27 cellular contexts compared by ENCODE assay signal in the genomic region with DNA sequence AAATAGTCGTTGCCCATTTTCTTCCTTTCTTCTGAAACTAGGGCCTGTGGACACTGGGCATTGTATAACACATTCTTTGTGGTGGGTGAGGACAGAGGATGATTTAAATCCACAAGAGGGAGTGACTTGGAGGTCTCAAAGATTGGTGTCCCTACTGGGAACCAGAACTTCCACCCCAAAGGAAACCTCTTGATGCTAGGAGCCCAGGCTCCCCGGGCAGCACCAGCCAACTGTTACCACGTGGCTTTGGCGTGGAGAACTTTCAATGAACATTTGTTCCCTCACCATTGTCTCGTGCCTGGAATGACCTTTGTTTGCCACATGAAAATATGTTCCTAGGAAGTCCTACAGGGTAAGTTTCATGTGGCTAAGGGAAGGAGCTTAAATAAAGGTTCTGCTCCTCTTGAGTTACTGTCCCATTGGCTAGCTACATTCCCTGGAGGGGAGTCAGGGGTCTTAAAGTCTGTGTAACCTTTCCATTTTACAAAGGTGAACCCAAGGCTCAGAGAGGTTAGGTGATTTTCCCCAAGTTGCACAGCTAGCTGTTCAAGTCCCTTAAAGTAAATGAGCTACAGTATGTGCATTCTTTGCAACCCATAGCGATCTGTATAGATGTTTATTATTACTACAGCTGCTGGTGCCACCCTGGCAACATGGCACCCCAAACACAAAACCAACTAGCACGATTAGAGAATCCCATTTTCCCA. TPM values are rescaled to one million over a fixed set of nuclear protein-coding genes. Genes with fewer than 3 reads are reported as not detected.
"Had no signal": no experiment of that assay in that cellular context is flagged by ENCODE, and none has a peak within 500 bp of the region (broad histone marks: within the 10 kb centered on the region; RNA-seq: fewer than 3 reads in every experiment).

No MANE protein-coding gene starts in this region.

- H3K4me1 ChIP-seq: foreskin keratinocyte, prostate gland had no signal

- ATAC-seq: effector memory CD8-positive, alpha-beta T cell; foreskin keratinocyte; left colon; right cardiac atrium; stimulated activated naive CD8-positive, alpha-beta T cell treated with anti-CD3 and anti-CD28 coated beads, Interleukin-15, Interleukin-2, amounts not matched to agents 100 U/mL and 50 U/mL, for 24 hours; T-cell had no signal

- H3K27ac ChIP-seq: cardiac muscle cell, epithelial cell of prostate, foreskin keratinocyte, prostate gland, suprapubic skin had no signal

- H3K4me3 ChIP-seq: cardiac muscle cell, lung, prostate gland, suprapubic skin had no signal

- DNase-seq: activated CD4-positive, alpha-beta T cell treated with anti-CD3 and anti-CD28 coated beads for 48 hours; activated CD4-positive, CD25-positive, alpha-beta regulatory T cell; activated naive CD4-positive, alpha-beta T cell treated with Interleukin-2 at 50 U/mL for 16 hours; activated naive CD8-positive, alpha-beta T cell treated with anti-CD3 and anti-CD28 coated beads, Interleukin-2, amount 10 ng/mL, durations not matched to agents 7 days and 5 days; activated T-cell treated with anti-CD3 and anti-CD28 coated beads for 4 hours; amygdala; effector memory CD8-positive, alpha-beta T cell; foreskin keratinocyte; hippocampal formation; islet precursor cell; right cardiac atrium; stimulated activated naive CD8-positive, alpha-beta T cell treated with anti-CD3 and anti-CD28 coated beads, Interleukin-15, Interleukin-2, amounts not matched to agents 100 U/mL and 50 U/mL, for 24 hours; T-cell; trophoblast cell had no signal

- H3K9me3 ChIP-seq: prostate gland, suprapubic skin had no signal

- H3K36me3 ChIP-seq: cardiac muscle cell, prostate gland, suprapubic skin had no signal

RNA-seq across cellular contexts. Expression of gene CDX2, which starts 5.0 kb away (rescaled TPM):
- total RNA-seq: activated naive CD8-positive, alpha-beta T cell treated with anti-CD3 and anti-CD28 coated beads, Interleukin-2, amount 10 ng/mL, durations not matched to agents 7 days and 5 days; cardiac muscle cell; dermis microvascular lymphatic vessel endothelial cell; fibroblast of lung; foreskin keratinocyte; myocyte; omental fat pad; right cardiac atrium; skeletal muscle tissue; suprapubic skin had no signal
- polyA plus RNA-seq: cardiac muscle cell, fibroblast of lung, foreskin keratinocyte, lung, neural cell, right cardiac atrium had no signal

RNA-seq across cellular contexts. Expression of gene URAD, which starts 14.4 kb away (rescaled TPM):
- total RNA-seq: activated naive CD8-positive, alpha-beta T cell treated with anti-CD3 and anti-CD28 coated beads, Interleukin-2, amount 10 ng/mL, durations not matched to agents 7 days and 5 days; cardiac muscle cell; dermis microvascular lymphatic vessel endothelial cell; fibroblast of lung; foreskin keratinocyte; lung; mesothelial cell of epicardium; myocyte; prostate gland; right cardiac atrium; skeletal muscle tissue; suprapubic skin; T-cell had no signal
- polyA plus RNA-seq: cardiac muscle cell, fibroblast of lung, foreskin keratinocyte, lung, neural cell, right cardiac atrium had no signal

RNA-seq across cellular contexts. Expression of gene PDX1, which starts 54.3 kb away (rescaled TPM):
- total RNA-seq: activated naive CD8-positive, alpha-beta T cell treated with anti-CD3 and anti-CD28 coated beads, Interleukin-2, amount 10 ng/mL, durations not matched to agents 7 days and 5 days; cardiac muscle cell; dermis microvascular lymphatic vessel endothelial cell; fibroblast of lung; foreskin keratinocyte; lung; mesothelial cell of epicardium; myocyte; omental fat pad; prostate gland; right cardiac atrium; skeletal muscle tissue; suprapubic skin; T-cell had no signal
- polyA plus RNA-seq: cardiac muscle cell, fibroblast of lung, foreskin keratinocyte, lung, neural cell, right cardiac atrium had no signal
